Comparison of ENCODE assay signal across 9 cellular contexts in the genomic region with DNA sequence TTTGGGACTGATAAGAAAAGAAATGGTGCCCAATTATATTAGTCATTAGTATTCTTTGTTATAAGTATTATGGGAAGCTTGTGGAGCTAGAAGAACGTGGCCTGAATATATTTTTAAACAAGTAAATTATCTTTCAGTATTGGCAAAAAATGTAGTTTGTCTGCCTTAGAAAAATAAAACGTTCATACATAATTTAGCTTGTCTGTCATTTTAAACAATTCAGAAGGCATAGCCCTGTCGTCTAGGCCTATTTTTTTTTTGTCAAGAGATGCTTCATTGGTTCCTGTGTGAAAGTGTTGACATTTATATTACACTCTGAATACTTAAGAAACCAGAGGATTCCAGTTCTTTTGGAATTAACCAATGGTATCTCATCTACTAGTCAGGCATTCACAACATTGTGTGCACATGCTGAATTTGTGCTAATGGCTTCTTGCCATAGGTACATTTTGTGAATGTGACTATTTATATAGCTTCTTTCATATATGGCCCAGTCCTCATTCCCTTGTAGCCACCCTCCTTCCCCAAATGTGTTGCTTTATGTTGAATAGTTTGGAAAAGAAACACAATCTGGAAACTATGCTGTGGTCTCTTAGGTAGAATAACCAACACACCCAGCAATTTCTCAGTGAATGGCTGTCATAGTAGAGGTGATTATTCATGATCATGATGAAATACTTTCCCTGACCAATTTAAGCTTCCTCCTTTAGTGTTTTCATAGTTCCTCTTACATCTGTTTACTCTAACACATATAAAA.
A peak's percentile ranks its signal among the peaks of the same experiment; 100 is the strongest.
DNase-seq lines count a peak whose midpoint lies in the region; ATAC-seq lines count a peak whose summit lies in the region.
"Had no signal": no experiment of that assay in that cellular context is flagged by ENCODE, and none has a peak within 500 bp of the region (broad histone marks: within the 10 kb centered on the region; RNA-seq: fewer than 3 reads in every experiment).

No MANE protein-coding gene starts in this region.

- DNase-seq in DMS153 (lab: John Stamatoyannopoulos, UW) (peak; percentile 59), DMS153 treated with DMSO at 0.1 percent for 48 hours (lab: John Stamatoyannopoulos, UW; ENCODE audit: unreplicated experiment) (no peak), NCI-H69 (lab: John Stamatoyannopoulos, UW) (peak; percentile 68), dedifferentiated amniotic fluid mesenchymal stem cell (ENCODE audit: extremely low spot score) (peak; percentile 47), non-pigmented ciliary epithelial cell (ENCODE audit: low read depth) (peak; percentile 44), superior temporal gyrus (ENCODE audit: extremely low spot score) (no peak), NCI-H1092 treated with DMSO at 0.1 percent for 48 hours (lab: John Stamatoyannopoulos, UW) (no peak)
- DNase-seq: activated CD8-positive, alpha-beta T cell treated with anti-CD3 and anti-CD28 coated beads for 36 hours had no signal

- no peak for ATAC-seq in HG02970 (IDR thresholded peaks at IDR 0.05; ENCODE audit: low FRiP score, unreplicated experiment)
- ATAC-seq: activated CD8-positive, alpha-beta T cell treated with anti-CD3 and anti-CD28 coated beads for 36 hours had no signal

Comparison
In these comparisons a context has a peak if more than half of its experiments do, and no peak if none do; other contexts are left out.
1. DNase-seq: peak in DMS153 (single experiment), NCI-H69 (single experiment), dedifferentiated amniotic fluid mesenchymal stem cell (single experiment) and non-pigmented ciliary epithelial cell (single experiment); none in DMS153 treated with DMSO at 0.1 percent for 48 hours (single experiment), superior temporal gyrus (single experiment) and NCI-H1092 treated with DMSO at 0.1 percent for 48 hours (single experiment).